ENCODE assay signal across 10 cellular contexts in genomic region chr2:160379399-160379798, GRCh38.
DNase-seq lines count a peak whose midpoint lies in the region; ATAC-seq and TF ChIP-seq lines count a peak whose summit lies in the region.
"Had no signal": no experiment of that assay in that cellular context is flagged by ENCODE, and none has a peak within 500 bp of the region (broad histone marks: within the 10 kb centered on the region; RNA-seq: fewer than 3 reads in every experiment).

No MANE protein-coding gene starts in this region.

- no peaks in the 10 kb centered on the region for H3K36me3 Mint-ChIP-seq in endothelial cell (ENCODE audit: low read depth, unreplicated experiment)

- H3K27me3 Mint-ChIP-seq in endothelial cell (ENCODE audit: unreplicated experiment): no peaks in the 10 kb centered on the region

- H3K27ac Mint-ChIP-seq in endothelial cell (ENCODE audit: unreplicated experiment): no peak overlapping the region

- H3K4me1 Mint-ChIP-seq in endothelial cell (ENCODE audit: unreplicated experiment): peaks cover 77% of the 10 kb centered on the region

- DNase-seq in AG09309 (ENCODE audit: low read depth): peak; percentile 94
- peak; percentile 65 for DNase-seq in NCI-H460 (ENCODE audit: extremely low read depth, low read depth)
- DNase-seq in epithelial cell of prostate (ENCODE audit: low read depth, low spot score): no peak
- peak; percentile 68 for DNase-seq in non-pigmented ciliary epithelial cell (ENCODE audit: low read depth)
- DNase-seq in cerebellum (ENCODE audit: low spot score): no peak
- DNase-seq in endothelial cell (ENCODE audit: low spot score): no peak
- no peak for DNase-seq in effector CD4-positive, alpha-beta T cell
- DNase-seq: activated effector memory CD4-positive, alpha-beta T cell treated with anti-CD3 and anti-CD28 coated beads, Interleukin-2, amount 50 U/mL, for 16 hours; T-helper 1 cell had no signal

- H3K27ac ChIP-seq in epithelial cell of prostate: peak overlapping the region; percentile 95

- TF ChIP-seq CTCF in AG09309 (IDR thresholded peaks at IDR 0.05; ENCODE audit: control insufficient read depth, insufficient read depth, low read depth, low read length, missing control alignments) (no peak), endothelial cell (IDR thresholded peaks at IDR 0.05; ENCODE audit: unreplicated experiment) (no peak)

- no peaks in the 10 kb centered on the region for H3K9me3 Mint-ChIP-seq in endothelial cell (ENCODE audit: unreplicated experiment)

- no peak overlapping the region for H3K4me3 Mint-ChIP-seq in endothelial cell (ENCODE audit: unreplicated experiment)

- no peak overlapping the region for H3K4me3 ChIP-seq in AG09309 (ENCODE audit: control insufficient read depth, low read depth, low read length)

- ATAC-seq in HG03457 (IDR thresholded peaks at IDR 0.05; ENCODE audit: unreplicated experiment): no peak

Comparison
In these comparisons a context has a peak if more than half of its experiments do, and no peak if none do; other contexts are left out.
1. DNase-seq: peak in AG09309 (single experiment), NCI-H460 (single experiment) and non-pigmented ciliary epithelial cell (single experiment); none in epithelial cell of prostate (single experiment), cerebellum (single experiment), endothelial cell (single experiment) and effector CD4-positive, alpha-beta T cell (single experiment).